In the genomic region with DNA sequence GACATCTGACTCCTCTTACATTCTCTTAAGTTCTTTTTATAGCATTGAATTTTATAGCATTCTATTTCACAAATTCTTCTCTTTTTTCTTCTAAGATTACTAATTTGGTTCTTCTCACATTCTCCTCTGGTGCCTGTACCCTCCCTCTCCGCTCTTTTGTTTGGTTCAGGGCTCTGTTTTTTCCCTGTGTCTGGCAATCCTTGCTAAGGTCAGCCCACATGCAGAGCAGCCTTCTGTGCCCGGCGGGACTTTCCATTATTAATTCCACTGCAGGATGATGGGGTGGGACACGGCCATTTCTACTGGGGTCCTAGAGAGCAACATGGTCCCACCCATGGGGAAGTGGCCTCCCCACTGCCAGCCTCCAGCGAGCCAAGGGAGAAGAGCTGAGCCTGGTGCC, we compare ENCODE assay signal across 18 cellular contexts. TPM values are rescaled to one million over a fixed set of nuclear protein-coding genes. Genes with fewer than 3 reads are reported as not detected.
A peak's percentile ranks its signal among the peaks of the same experiment; 100 is the strongest.
DNase-seq lines count a peak whose midpoint lies in the region; ATAC-seq lines count a peak whose summit lies in the region.
"Had no signal": no experiment of that assay in that cellular context is flagged by ENCODE, and none has a peak within 500 bp of the region (broad histone marks: within the 10 kb centered on the region; RNA-seq: fewer than 3 reads in every experiment).

No MANE protein-coding gene starts in this region.

- DNase-seq in cerebellum (ENCODE audit: low spot score), result peak; percentile 84
- DNase-seq in neuronal stem cell (ENCODE audit: low spot score), result no peak
- no peak for DNase-seq in mesendoderm
- DNase-seq in HUDEP-2 (lab: John Stamatoyannopoulos, UW; ENCODE audit: unreplicated experiment in 76 of 76), result no peak
- DNase-seq: Calu3; CD8-positive, alpha-beta T cell; DMS53; DND-41; EL; HFFc6 had no signal

- peak overlapping the region; percentile 18 for H3K27ac Mint-ChIP-seq in activated T-helper 17 cell treated with anti-CD3 and anti-CD28 coated beads, Interleukin-2, amount 50 U/mL, for 72 hours
- H3K27ac Mint-ChIP-seq: B cell; CD8-positive, alpha-beta T cell; GM23338; HFFc6; IgD-negative memory B cell had no signal

- no peak overlapping the region for H3K18ac ChIP-seq in neuronal stem cell (ENCODE audit: low read length)
- H3K18ac ChIP-seq in mesendoderm (ENCODE audit: low read length), result no peak overlapping the region

- peaks cover 2% of the 10 kb centered on the region for H3K4me1 Mint-ChIP-seq in activated T-helper 17 cell treated with anti-CD3 and anti-CD28 coated beads, Interleukin-2, amount 50 U/mL, for 72 hours
- H3K4me1 Mint-ChIP-seq: GM23338 had no signal

- H3K79me2 ChIP-seq in mesendoderm (ENCODE audit: control insufficient read depth, insufficient read depth, low read length), result no peaks in the 10 kb centered on the region

- H4K8ac ChIP-seq in neuronal stem cell (ENCODE audit: low read depth, low read length) (no peak overlapping the region), mesendoderm (ENCODE audit: low read depth, low read length) (no peak overlapping the region)

- H3K14ac ChIP-seq in neuronal stem cell (ENCODE audit: low read length), result no peak overlapping the region

- no peaks in the 10 kb centered on the region for H3K9me3 Mint-ChIP-seq in activated T-helper 17 cell treated with anti-CD3 and anti-CD28 coated beads, Interleukin-2, amount 50 U/mL, for 72 hours
- H3K9me3 Mint-ChIP-seq: CD8-positive, alpha-beta T cell; IgD-negative memory B cell had no signal

- H3K27ac ChIP-seq in neuronal stem cell (replicated peaks; ENCODE audit: low read length) (no peak overlapping the region), mesendoderm (ENCODE audit: low read depth, low read length) (no peak overlapping the region)
- H3K27ac ChIP-seq: BLaER1 treated with 17β-estradiol and CSF1 and Interleukin-3, amounts not matched to agents 10 nM and 100 nM had no signal

- H3K27me3 Mint-ChIP-seq in activated T-helper 17 cell treated with anti-CD3 and anti-CD28 coated beads, Interleukin-2, amount 50 U/mL, for 72 hours, result no peaks in the 10 kb centered on the region
- H3K27me3 Mint-ChIP-seq: B cell, IgD-negative memory B cell had no signal

- no peak overlapping the region for H3K4me3 Mint-ChIP-seq in activated T-helper 17 cell treated with anti-CD3 and anti-CD28 coated beads, Interleukin-2, amount 50 U/mL, for 72 hours
- H3K4me3 Mint-ChIP-seq: B cell; CD8-positive, alpha-beta T cell; GM23338; HFFc6 had no signal

- no peaks in the 10 kb centered on the region for H3K36me3 Mint-ChIP-seq in activated T-helper 17 cell treated with anti-CD3 and anti-CD28 coated beads, Interleukin-2, amount 50 U/mL, for 72 hours (ENCODE audit: low read depth)
- H3K36me3 Mint-ChIP-seq: CD8-positive, alpha-beta T cell; IgD-negative memory B cell had no signal

- no peak overlapping the region for H3K4me2 ChIP-seq in neuronal stem cell (ENCODE audit: insufficient read depth, low read length, poor library complexity, severe bottlenecking)
- no peak overlapping the region for H3K4me2 ChIP-seq in mesendoderm (ENCODE audit: low read length)
- H3K4me2 ChIP-seq: BLaER1 treated with 17β-estradiol and CSF1 and Interleukin-3, amounts not matched to agents 10 nM and 100 nM; GM23338 had no signal

- H3K56ac ChIP-seq in mesendoderm (ENCODE audit: low read length), result no peak overlapping the region

- H3K36me3 ChIP-seq in neuronal stem cell (replicated peaks in 1 of 2; ENCODE audit: control insufficient read depth in 2 of 2, insufficient read depth in 2 of 2, low read length in 2 of 2) (no peaks in the 10 kb centered on the region), mesendoderm (ENCODE audit: control insufficient read depth, insufficient read depth, low read length) (no peaks in the 10 kb centered on the region)

- H3K9ac ChIP-seq in neuronal stem cell (ENCODE audit: low read depth, low read length, poor library complexity), result no peak overlapping the region
- no peak overlapping the region for H3K9ac ChIP-seq in mesendoderm (ENCODE audit: low read length)
- H3K9ac ChIP-seq: BLaER1 treated with 17β-estradiol and CSF1 and Interleukin-3, amounts not matched to agents 10 nM and 100 nM had no signal

- no peak overlapping the region for H3K23ac ChIP-seq in neuronal stem cell (ENCODE audit: low read depth, low read length, poor library complexity)
- no peak overlapping the region for H3K23ac ChIP-seq in mesendoderm (ENCODE audit: low read length)

- H3K4ac ChIP-seq in neuronal stem cell (ENCODE audit: low read length) (no peak overlapping the region), mesendoderm (ENCODE audit: low read depth, low read length) (no peak overlapping the region)

- H3K9me3 ChIP-seq in neuronal stem cell (replicated peaks in 1 of 2; ENCODE audit: control insufficient read depth in 2 of 2, insufficient read depth in 1 of 2, low read depth in 1 of 2, low read length in 2 of 2), result peaks cover 8 to 18% of the 10 kb centered on the region in 2 donors

- no CpG with 5 or more reads among the region's 5 CpGs for WGBS in neuronal stem cell (ENCODE audit: extremely low coverage in 2 of 2, insufficient read length in 2 of 2, insufficient replicate concordance in 1 of 2), 2 donors
- WGBS in mesendoderm (ENCODE audit: extremely low coverage, insufficient coverage, low lambda C conversion rate), result no CpG with 5 or more reads among the region's 5 CpGs

- no peak for ATAC-seq in activated T-helper 17 cell treated with anti-CD3 and anti-CD28 coated beads, Interleukin-2, amount 50 U/mL, for 72 hours (replicated peaks)
- no peak for ATAC-seq in GM19455 (IDR thresholded peaks at IDR 0.05; ENCODE audit: unreplicated experiment)
- ATAC-seq: CD8-positive, alpha-beta T cell; GM23338; HCT116; HepG2 had no signal

- no peak overlapping the region for H3K4me3 ChIP-seq in neuronal stem cell (ENCODE audit: low read length in 2 of 2)
- H3K4me3 ChIP-seq in mesendoderm (ENCODE audit: low read length), result no peak overlapping the region
- H3K4me3 ChIP-seq: BLaER1 treated with 17β-estradiol and CSF1 and Interleukin-3, amounts not matched to agents 10 nM and 100 nM; GM23338 had no signal

- no peak overlapping the region for H4K91ac ChIP-seq in neuronal stem cell (ENCODE audit: low read depth, low read length, poor library complexity)

- peaks cover 3% of the 10 kb centered on the region in 2 donors for H3K4me1 ChIP-seq in neuronal stem cell (ENCODE audit: control insufficient read depth in 2 of 2, insufficient read depth in 1 of 2, low read depth in 1 of 2, low read length in 2 of 2)
- no peaks in the 10 kb centered on the region for H3K4me1 ChIP-seq in mesendoderm (ENCODE audit: control insufficient read depth, low read depth, low read length)

- no peak overlapping the region for H2BK12ac ChIP-seq in neuronal stem cell (ENCODE audit: low read length)

- H3K79me1 ChIP-seq in neuronal stem cell (ENCODE audit: low read depth, low read length) (peaks cover 2% of the 10 kb centered on the region), mesendoderm (ENCODE audit: low read length) (no peaks in the 10 kb centered on the region)

- no peak overlapping the region for H4K5ac ChIP-seq in mesendoderm (ENCODE audit: low read length)

- no peak overlapping the region for H2BK15ac ChIP-seq in neuronal stem cell (ENCODE audit: low read length)
- no peak overlapping the region for H2BK15ac ChIP-seq in mesendoderm (replicated peaks; ENCODE audit: low read depth)

- H3K27me3 ChIP-seq in neuronal stem cell (ENCODE audit: control insufficient read depth in 3 of 3, insufficient read depth in 3 of 3, low read depth in 1 of 3, low read length in 3 of 3) (no peaks in the 10 kb centered on the region), mesendoderm (ENCODE audit: insufficient read depth, low read length, poor library complexity) (no peaks in the 10 kb centered on the region)
- H3K27me3 ChIP-seq: BLaER1 treated with 17β-estradiol and CSF1 and Interleukin-3, amounts not matched to agents 10 nM and 100 nM had no signal

- no peak overlapping the region for H2BK5ac ChIP-seq in neuronal stem cell (ENCODE audit: low read length)
- no peak overlapping the region for H2BK5ac ChIP-seq in mesendoderm (ENCODE audit: low read length)

- H2BK120ac ChIP-seq in neuronal stem cell (ENCODE audit: low read depth, low read length), result no peak overlapping the region
- H2BK120ac ChIP-seq in mesendoderm (ENCODE audit: low read depth, low read length), result no peak overlapping the region

- peak overlapping the region; percentile 69 for H2AFZ ChIP-seq in neuronal stem cell (ENCODE audit: low read length)
- H2AFZ ChIP-seq: GM23338 had no signal

- H2AK5ac ChIP-seq in neuronal stem cell (ENCODE audit: low read depth, low read length) (no peak overlapping the region), mesendoderm (ENCODE audit: low read length) (no peak overlapping the region)

RNA-seq across cellular contexts. Expression of gene TRAF2, which starts 9.8 kb away (rescaled TPM):
- total RNA-seq in activated T-helper 17 cell treated with anti-CD3 and anti-CD28 coated beads, Interleukin-2, amount 50 U/mL, for 72 hours, result 10 to 100 TPM; 54.4 to 56.8 TPM
- 13.2 TPM for total RNA-seq in cerebellum
- polyA plus RNA-seq in neuronal stem cell (2013, experiment 1 of 2), result 11.3 TPM
- 11.0 TPM for polyA plus RNA-seq in neuronal stem cell (2013, experiment 2 of 2)
- polyA plus RNA-seq in mesendoderm (2013, experiment 1 of 2), result 16.3 TPM
- polyA plus RNA-seq in mesendoderm (2013, experiment 2 of 2), result 16.3 TPM

RNA-seq across cellular contexts. Expression of gene EDF1, which starts 10.4 kb away (rescaled TPM):
- total RNA-seq in activated T-helper 17 cell treated with anti-CD3 and anti-CD28 coated beads, Interleukin-2, amount 50 U/mL, for 72 hours, result 100 to 1,000 TPM; 221 to 265 TPM
- total RNA-seq in cerebellum, result 83.1 TPM
- polyA plus RNA-seq in neuronal stem cell (2013, experiment 1 of 2), result 289 TPM
- 288 TPM for polyA plus RNA-seq in neuronal stem cell (2013, experiment 2 of 2)
- 332 TPM for polyA plus RNA-seq in mesendoderm (2013, experiment 1 of 2)
- 344 TPM for polyA plus RNA-seq in mesendoderm (2013, experiment 2 of 2)

RNA-seq across cellular contexts. Expression of gene MAMDC4, which starts 24.3 kb away (rescaled TPM):
- total RNA-seq in activated T-helper 17 cell treated with anti-CD3 and anti-CD28 coated beads, Interleukin-2, amount 50 U/mL, for 72 hours, result 10 to 100 TPM; 18.6 to 27.4 TPM
- 6.0 TPM for total RNA-seq in cerebellum
- polyA plus RNA-seq in neuronal stem cell (2013, experiment 1 of 2), result 3.6 TPM
- 3.2 TPM for polyA plus RNA-seq in neuronal stem cell (2013, experiment 2 of 2)
- polyA plus RNA-seq in mesendoderm (2013, experiment 1 of 2), result 2.3 TPM
- 1.9 TPM for polyA plus RNA-seq in mesendoderm (2013, experiment 2 of 2)

RNA-seq across cellular contexts. Expression of gene PHPT1, which starts 27.3 kb away (rescaled TPM):
- 100 to 1,000 TPM; 138 to 194 TPM for total RNA-seq in activated T-helper 17 cell treated with anti-CD3 and anti-CD28 coated beads, Interleukin-2, amount 50 U/mL, for 72 hours
- total RNA-seq in cerebellum, result 42.1 TPM
- 230 TPM for polyA plus RNA-seq in neuronal stem cell (2013, experiment 1 of 2)
- polyA plus RNA-seq in neuronal stem cell (2013, experiment 2 of 2), result 218 TPM
- polyA plus RNA-seq in mesendoderm (2013, experiment 1 of 2), result 89.8 TPM
- 87.7 TPM for polyA plus RNA-seq in mesendoderm (2013, experiment 2 of 2)

RNA-seq across cellular contexts. Expression of gene AJM1, which starts 34.2 kb away (rescaled TPM):
- total RNA-seq in activated T-helper 17 cell treated with anti-CD3 and anti-CD28 coated beads, Interleukin-2, amount 50 U/mL, for 72 hours, result 10 to 100 TPM in 1 of 2 donors, 1 to 10 TPM in 1; 4.3 to 12.9 TPM
- total RNA-seq in cerebellum, result 1.8 TPM
- polyA plus RNA-seq in neuronal stem cell (2013, experiment 1 of 2), result 0.42 TPM
- polyA plus RNA-seq in neuronal stem cell (2013, experiment 2 of 2), result 0.44 TPM
- polyA plus RNA-seq in mesendoderm (2013, experiment 1 of 2), result 0.41 TPM
- polyA plus RNA-seq in mesendoderm (2013, experiment 2 of 2), result 0.34 TPM
